ENCODE assay signal across 17 cellular contexts in genomic region chr12:12156835-12157234, GRCh38.
DNase-seq lines count a peak whose midpoint lies in the region; TF ChIP-seq lines count a peak whose summit lies in the region.
"Had no signal": no experiment of that assay in that cellular context is flagged by ENCODE, and none has a peak within 500 bp of the region (broad histone marks: within the 10 kb centered on the region; RNA-seq: fewer than 3 reads in every experiment).

No MANE protein-coding gene starts in this region.

- no TSS peak for BruUV-seq in Calu3 (replicated peaks; lab: Mats Ljungman, UMichigan)

- H3K9me3 Mint-ChIP-seq in brain (no peaks in the 10 kb centered on the region), nephron progenitor cell (no peaks in the 10 kb centered on the region), Calu3 (ENCODE audit: low read depth, unreplicated experiment) (no peaks in the 10 kb centered on the region)
- H3K9me3 Mint-ChIP-seq in activated CD4-positive, alpha-beta T cell treated with anti-CD3 and anti-CD28 coated beads, Interleukin-2, amount 10 ng/mL, durations not matched to agents 7 days and 5 days: no peaks in the 10 kb centered on the region
- H3K9me3 Mint-ChIP-seq: CD4-positive, alpha-beta T cell had no signal

- DNase-seq in COLO668 (lab: John Stamatoyannopoulos, UW; ENCODE audit: unreplicated experiment) (peak; percentile 7), DMS53 treated with DMSO at 0.1 percent for 48 hours (lab: John Stamatoyannopoulos, UW; ENCODE audit: unreplicated experiment) (peak; percentile 16), nephron progenitor cell (no peak), Calu3 (no peak), mesenteric fat pad (ENCODE audit: low spot score) (no peak)
- DNase-seq in activated CD4-positive, alpha-beta T cell treated with anti-CD3 and anti-CD28 coated beads, Interleukin-2, amount 10 ng/mL, durations not matched to agents 7 days and 5 days: no peak
- DNase-seq: ACHN; Caco-2; CD4-positive, alpha-beta T cell; Kasumi-1; MG63; NCI-H1048; NCI-H1417 treated with DMSO at 0.1 percent for 48 hours; NCI-H187; NCI-H2227 treated with DMSO at 0.1 percent for 48 hours; NCI-H524 had no signal

- intact Hi-C loops in Calu3 (cut with micrococcal nuclease; ENCODE audit: unreplicated experiment): no loop called here

- CTCF ChIA-PET in activated CD4-positive, alpha-beta T cell treated with anti-CD3 and anti-CD28 coated beads, Interleukin-2, amount 10 ng/mL, durations not matched to agents 7 days and 5 days (lab: Charles Lee): no interaction called here
- CTCF ChIA-PET in Calu3 (lab: Charles Lee): no interaction called here

- POLR2A ChIA-PET in activated CD4-positive, alpha-beta T cell treated with anti-CD3 and anti-CD28 coated beads, Interleukin-2, amount 10 ng/mL, durations not matched to agents 7 days and 5 days (lab: Charles Lee): no interaction called here

- TF ChIP-seq CTCF in brain (conservative IDR thresholded peaks at IDR 0.05) (no peak), nephron progenitor cell (IDR thresholded peaks at IDR 0.05) (no peak), Calu3 (IDR thresholded peaks at IDR 0.05; ENCODE audit: unreplicated experiment) (no peak)

- H3K4me3 Mint-ChIP-seq in brain: no peak overlapping the region
- H3K4me3 Mint-ChIP-seq in nephron progenitor cell: no peak overlapping the region
- no peak overlapping the region for H3K4me3 Mint-ChIP-seq in activated CD4-positive, alpha-beta T cell treated with anti-CD3 and anti-CD28 coated beads, Interleukin-2, amount 10 ng/mL, durations not matched to agents 7 days and 5 days
- H3K4me3 Mint-ChIP-seq in Calu3 (ENCODE audit: low read depth, unreplicated experiment): no peak overlapping the region
- H3K4me3 Mint-ChIP-seq: CD4-positive, alpha-beta T cell had no signal

- H3K27ac Mint-ChIP-seq in brain (peak overlapping the region in 3 of 5 experiments; percentile 4 to 41 (median 15)), nephron progenitor cell (peak overlapping the region; percentile 12), Calu3 (ENCODE audit: unreplicated experiment) (no peak overlapping the region)
- H3K27ac Mint-ChIP-seq in activated CD4-positive, alpha-beta T cell treated with anti-CD3 and anti-CD28 coated beads, Interleukin-2, amount 10 ng/mL, durations not matched to agents 7 days and 5 days: no peak overlapping the region
- H3K27ac Mint-ChIP-seq: CD4-positive, alpha-beta T cell had no signal

- H3K36me3 Mint-ChIP-seq in brain (peaks cover 84% of the 10 kb centered on the region), nephron progenitor cell (ENCODE audit: low read depth) (peaks cover 76% of the 10 kb centered on the region), Calu3 (ENCODE audit: insufficient read depth, unreplicated experiment) (peaks cover 24% of the 10 kb centered on the region)
- no peaks in the 10 kb centered on the region for H3K36me3 Mint-ChIP-seq in activated CD4-positive, alpha-beta T cell treated with anti-CD3 and anti-CD28 coated beads, Interleukin-2, amount 10 ng/mL, durations not matched to agents 7 days and 5 days (ENCODE audit: low read depth)

- H3K4me1 Mint-ChIP-seq in brain: peaks cover 19% of the 10 kb centered on the region
- no peaks in the 10 kb centered on the region for H3K4me1 Mint-ChIP-seq in nephron progenitor cell
- no peaks in the 10 kb centered on the region for H3K4me1 Mint-ChIP-seq in activated CD4-positive, alpha-beta T cell treated with anti-CD3 and anti-CD28 coated beads, Interleukin-2, amount 10 ng/mL, durations not matched to agents 7 days and 5 days
- no peaks in the 10 kb centered on the region for H3K4me1 Mint-ChIP-seq in Calu3 (ENCODE audit: low read depth, unreplicated experiment)

- no peaks in the 10 kb centered on the region for H3K27me3 Mint-ChIP-seq in brain
- no peaks in the 10 kb centered on the region for H3K27me3 Mint-ChIP-seq in nephron progenitor cell (ENCODE audit: low read depth, poor library complexity)
- H3K27me3 Mint-ChIP-seq in activated CD4-positive, alpha-beta T cell treated with anti-CD3 and anti-CD28 coated beads, Interleukin-2, amount 10 ng/mL, durations not matched to agents 7 days and 5 days: peaks cover 14% of the 10 kb centered on the region
- no peaks in the 10 kb centered on the region for H3K27me3 Mint-ChIP-seq in Calu3 (ENCODE audit: unreplicated experiment)
- H3K27me3 Mint-ChIP-seq: CD4-positive, alpha-beta T cell had no signal

Comparison
In these comparisons a context has a peak if more than half of its experiments do, and no peak if none do; other contexts are left out.
1. DNase-seq: peak in COLO668 (single experiment) and DMS53 treated with DMSO at 0.1 percent for 48 hours (single experiment); none in nephron progenitor cell (single experiment), activated CD4-positive, alpha-beta T cell treated with anti-CD3 and anti-CD28 coated beads, Interleukin-2, amount 10 ng/mL, durations not matched to agents 7 days and 5 days (single experiment), Calu3 (single experiment) and mesenteric fat pad (single experiment).
2. H3K27ac Mint-ChIP-seq: peak in brain (3 of 5) and nephron progenitor cell (single experiment); none in activated CD4-positive, alpha-beta T cell treated with anti-CD3 and anti-CD28 coated beads, Interleukin-2, amount 10 ng/mL, durations not matched to agents 7 days and 5 days (single experiment) and Calu3 (single experiment).